In the genomic region with DNA sequence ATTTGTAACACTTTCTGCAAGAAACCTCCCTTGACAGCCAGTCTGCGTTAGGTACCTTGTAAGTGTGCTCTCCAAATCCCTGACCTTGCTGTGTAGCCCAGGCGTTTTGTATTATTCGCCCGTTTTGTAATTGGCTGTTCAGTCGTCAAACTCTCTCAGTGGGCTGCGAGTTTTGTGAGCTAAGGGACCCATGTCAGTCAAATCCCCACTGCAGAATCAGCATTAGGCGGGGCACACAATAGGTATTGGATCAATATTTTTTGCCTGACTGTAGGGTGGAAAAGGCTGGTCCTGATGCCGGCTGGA, we compare ENCODE assay signal across 8 cellular contexts. TPM values are rescaled to one million over a fixed set of nuclear protein-coding genes. Genes with fewer than 3 reads are reported as not detected.
A peak's percentile ranks its signal among the peaks of the same experiment; 100 is the strongest.
DNase-seq lines count a peak whose midpoint lies in the region; ATAC-seq and TF ChIP-seq lines count a peak whose summit lies in the region.

No MANE protein-coding gene starts in this region.

- no peak overlapping the region for H4K8ac ChIP-seq in H9 (replicated peaks; ENCODE audit: insufficient read length, low read depth, low read length)

- H2BK12ac ChIP-seq in H9 (ENCODE audit: insufficient read length, low read depth, low read length) = no peak overlapping the region

- H3K36me3 ChIP-seq in WERI-Rb-1 = peaks cover 13% of the 10 kb centered on the region
- H3K36me3 ChIP-seq in gastroesophageal sphincter = peaks cover 0 to 33% of the 10 kb centered on the region in 2 donors

- H3K9me3 ChIP-seq in H9 (ENCODE audit: control insufficient read depth, low read depth, low read length) = no peaks in the 10 kb centered on the region
- no peaks in the 10 kb centered on the region for H3K9me3 ChIP-seq in WERI-Rb-1 (ENCODE audit: severe bottlenecking)
- H3K9me3 ChIP-seq in gastroesophageal sphincter = no peaks in the 10 kb centered on the region

- H3K27me3 Mint-ChIP-seq in H9 (ENCODE audit: low read depth) = peaks cover 3% of the 10 kb centered on the region

- peaks cover 5 to 27% (median 13%) of the 10 kb centered on the region in 3 experiments; a peak in 6 of 7 replicates for H3K36me3 Mint-ChIP-seq in H9 (ENCODE audit: insufficient read depth in 1 of 3, low read depth in 3 of 3)

- peak overlapping the region; percentile 39 for H3K9ac ChIP-seq in H9 (ENCODE audit: extremely low read depth, insufficient read length, low read length)

- no peak for TF ChIP-seq POLR2A in gastroesophageal sphincter (IDR thresholded peaks at IDR 0.05)

- peak overlapping the region; percentile 78 for H3K4me3 ChIP-seq in WERI-Rb-1 (ENCODE audit: low read depth, low read length)
- peak overlapping the region; percentile 89 to 93 for H3K4me3 ChIP-seq in gastroesophageal sphincter
- peak overlapping the region; percentile 60 to 77 (median 65) for H3K4me3 ChIP-seq in skin epidermis

- no peaks in the 10 kb centered on the region for H3K79me1 ChIP-seq in H9 (ENCODE audit: insufficient read depth, low read depth, low read length, poor library complexity, severe bottlenecking)

- H3K4me2 ChIP-seq in H9 (ENCODE audit: insufficient read depth, insufficient read length, low read length) = peak overlapping the region; percentile 89

- no peak overlapping the region for H3K27ac ChIP-seq in H9 (ENCODE audit: insufficient read length, low read depth, low read length)
- no peak overlapping the region; the same call in 1 of the 2 replicates for H3K27ac ChIP-seq in WERI-Rb-1
- H3K27ac ChIP-seq in gastroesophageal sphincter = peak overlapping the region; percentile 92 to 98 (median 94)
- H3K27ac ChIP-seq in skin epidermis = peak overlapping the region in 17 of 21 experiments; percentile 84 to 95 (median 90)

- H3K4me3 Mint-ChIP-seq in H9 = peak overlapping the region; percentile 95 to 96

- H3T11ph ChIP-seq in H9 (ENCODE audit: low read length) = no peak overlapping the region

- no peak overlapping the region for H2BK120ac ChIP-seq in H9 (ENCODE audit: low read depth, low read length, poor library complexity, severe bottlenecking)

- H3K79me2 ChIP-seq in H9 (ENCODE audit: insufficient read depth, low read length) = 0 out of 2 replicates have a peak, but pooled peaks cover 2% of the 10 kb centered on the region

- TF ChIP-seq CTCF in H9 (conservative IDR thresholded peaks at IDR 0.05) (no peak), WERI-Rb-1 (IDR thresholded peaks at IDR 0.05; ENCODE audit: low read depth, low read length) (no peak), gastroesophageal sphincter (IDR thresholded peaks at IDR 0.05) (no peak)

- ATAC-seq in gastroesophageal sphincter (no peak), HG02981 (IDR thresholded peaks at IDR 0.05; ENCODE audit: unreplicated experiment) (no peak)

- H4K5ac ChIP-seq in H9 (ENCODE audit: insufficient read length, low read depth, low read length) = no peak overlapping the region

- TF ChIP-seq EP300 in gastroesophageal sphincter (IDR thresholded peaks at IDR 0.05) = no peak

- no peaks in the 10 kb centered on the region for H3K27me3 ChIP-seq in H9 (ENCODE audit: insufficient read depth, low read length)
- H3K27me3 ChIP-seq in WERI-Rb-1 (ENCODE audit: insufficient read depth, low read depth, severe bottlenecking) = no peaks in the 10 kb centered on the region
- H3K27me3 ChIP-seq in gastroesophageal sphincter = no peaks in the 10 kb centered on the region

- no peaks in the 10 kb centered on the region for H4K20me1 ChIP-seq in H9 (ENCODE audit: control insufficient read depth, insufficient read depth, insufficient read length)

- no peak overlapping the region for H2AK5ac ChIP-seq in H9 (ENCODE audit: insufficient read length, low read length)

- H2BK20ac ChIP-seq in H9 (ENCODE audit: low read depth, low read length, poor library complexity, severe bottlenecking) = no peak overlapping the region

- H3K4me1 Mint-ChIP-seq in H9 = peaks cover 20% of the 10 kb centered on the region in 2 experiments

- no peaks in the 10 kb centered on the region for H3K9me3 Mint-ChIP-seq in H9

- intact Hi-C loops in head of caudate nucleus (cut with DNase I) = no loop called here

- H3K23me2 ChIP-seq in H9 (ENCODE audit: insufficient read length, low read depth, low read length, poor library complexity, severe bottlenecking) = peaks cover 5% of the 10 kb centered on the region

- H3K14ac ChIP-seq in H9 (ENCODE audit: insufficient read depth, low read length) = no peak overlapping the region

- no peak overlapping the region for H2AFZ ChIP-seq in H9 (ENCODE audit: low read length)

- no peak overlapping the region for H4K91ac ChIP-seq in H9 (ENCODE audit: insufficient read length, low read depth, low read length)

- no peak overlapping the region for H2BK15ac ChIP-seq in H9 (ENCODE audit: low read depth, low read length)

- H3K18ac ChIP-seq in H9 (ENCODE audit: insufficient read length, low read depth, low read length) = no peak overlapping the region

- no peak for DNase-seq in H9
- no peak for DNase-seq in WERI-Rb-1
- DNase-seq in head of caudate nucleus = no peak
- DNase-seq in mesenteric fat pad (ENCODE audit: low spot score) = no peak
- DNase-seq in 8988T = no peak

- no CpG with 5 or more reads among the region's 8 CpGs for WGBS in H9 (ENCODE audit: extremely low coverage, insufficient read length, low lambda C conversion rate)
- 0 to 16% methylated on average over 1 to 8 of the region's 8 CpGs for WGBS in gastroesophageal sphincter (ENCODE audit: low coverage in 1 of 2), 2 donors

- H3K4me1 ChIP-seq in H9 (ENCODE audit: insufficient read depth, low read length) (peaks cover 2% of the 10 kb centered on the region; the same call in 1 of the 2 replicates), gastroesophageal sphincter (peaks cover 0 to 20% (median 4%) of the 10 kb centered on the region in 3 donors)

- H3K23ac ChIP-seq in H9 (ENCODE audit: insufficient read length, low read depth, low read length) = no peak overlapping the region

- H3K27ac Mint-ChIP-seq in H9 = peak overlapping the region in 2 of 3 experiments; percentile 35 to 55; a peak in 2 of 7 replicates

- H3K4ac ChIP-seq in H9 (ENCODE audit: low read depth, low read length) = no peak overlapping the region

- no peak overlapping the region for H2BK5ac ChIP-seq in H9 (ENCODE audit: insufficient read length, low read length)

- no peak overlapping the region for H3K56ac ChIP-seq in H9 (ENCODE audit: insufficient read length, low read depth, low read length)

RNA-seq across cellular contexts. Expression of a gene that starts 0.7 kb away (rescaled TPM):
- total RNA-seq in H9 (2021) (25.4 and 26.5 TPM in 2 replicates), gastroesophageal sphincter (10 to 100 TPM in 3 of 4 donors, 1 to 10 TPM in 1; 7.6 to 27.7 (median 14.5) TPM), mesenteric fat pad (8.4 TPM)

RNA-seq across cellular contexts. Expression of a gene that starts 23.9 kb away (rescaled TPM):
- total RNA-seq in H9 (2021) = 1.6 and 1.9 TPM in 2 replicates
- 10 to 100 TPM in 3 of 4 donors, 1 to 10 TPM in 1; 7.6 to 34.9 (median 21.8) TPM for total RNA-seq in gastroesophageal sphincter
- 26.7 TPM for total RNA-seq in mesenteric fat pad

RNA-seq across cellular contexts. Expression of a gene that starts 32.1 kb away (rescaled TPM):
- total RNA-seq in H9 (2021) (not detected in 2 replicates), gastroesophageal sphincter (not detected), mesenteric fat pad (not detected)

RNA-seq across cellular contexts. Expression of a gene that starts 34.8 kb away (rescaled TPM):
- total RNA-seq in H9 (2021) (12.9 and 13.0 TPM in 2 replicates), gastroesophageal sphincter (10 to 100 TPM in 2 of 4 donors, 1 to 10 TPM in 2; 1.5 to 13.5 (median 6.3) TPM), mesenteric fat pad (2.0 TPM)

RNA-seq across cellular contexts. Expression of a gene that starts 43.8 kb away (rescaled TPM):
- 3.3 and 3.4 TPM in 2 replicates for total RNA-seq in H9 (2021)
- total RNA-seq in gastroesophageal sphincter = 1 to 10 TPM; 1.2 to 9.1 (median 4.1) TPM
- 2.1 TPM for total RNA-seq in mesenteric fat pad

Comparison
In these comparisons a context has a peak if more than half of its experiments do, and no peak if none do; other contexts are left out.
1. H3K27ac ChIP-seq: peak in gastroesophageal sphincter (4 of 4) and skin epidermis (17 of 21); none in H9 (single experiment) and WERI-Rb-1 (single experiment).
2. Peak in every context shown above with its lines, with median percentiles within 50 percentile points of each other: H3K4me3 ChIP-seq.